Comparison of ENCODE assay signal across 27 cellular contexts in genomic region chr11:44539971-44540370, GRCh38. TPM values are rescaled to one million over a fixed set of nuclear protein-coding genes. Genes with fewer than 3 reads are reported as not detected.
DNase-seq lines count a peak whose midpoint lies in the region; ATAC-seq, FAIRE-seq and TF ChIP-seq lines count a peak whose summit lies in the region.
"Had no signal": no experiment of that assay in that cellular context is flagged by ENCODE, and none has a peak within 500 bp of the region (broad histone marks: within the 10 kb centered on the region; RNA-seq: fewer than 3 reads in every experiment).

No MANE protein-coding gene starts in this region.

- CTCF ChIA-PET in K562 (lab: Yijun Ruan, JAX; ENCODE audit: low intra/inter-chr PET ratio) = interaction anchor here (1.0 to 1.5 kb wide), 2 partner anchors 17 to 446 kb away, joined by 3 to 8 read pairs; no protein-coding TSS in a partner anchor
- CTCF ChIA-PET in CD8-positive, alpha-beta T cell (lab: Charles Lee) = interaction anchor here (0.9 to 2.1 kb wide), 6 partner anchors 12 to 445 kb away, joined by 3 to 14 read pairs (median 4); partner anchors contain the start of gene EXT2

- no peaks in the 10 kb centered on the region for H3K36me3 ChIP-seq in K562 (ENCODE audit: control insufficient read depth, insufficient read depth, low read length)
- H3K36me3 ChIP-seq in CD8-positive, alpha-beta T cell (ENCODE audit: insufficient read depth, low read length) = no peaks in the 10 kb centered on the region
- H3K36me3 ChIP-seq: lower lobe of right lung, MG63, right lobe of liver, thyroid gland had no signal

- TF ChIP-seq EP300 in K562 (IDR thresholded peaks at IDR 0.05; ENCODE audit: low read length) = no peak

- 30% methylated on average over 7 of the region's 7 CpGs for WGBS in K562 (ENCODE audit: insufficient coverage, low coverage, missing lambda C conversion rate)

- BruUV-seq in K562 (replicated peaks; lab: Mats Ljungman, UMichigan) = no TSS peak

- no peak overlapping the region for H3K4me2 ChIP-seq in K562 (ENCODE audit: insufficient read depth, low read length)

- no peaks in the 10 kb centered on the region for H3K4me1 Mint-ChIP-seq in activated T-helper 17 cell treated with anti-CD3 and anti-CD28 coated beads, Interleukin-2, amount 50 U/mL, for 72 hours
- no peaks in the 10 kb centered on the region for H3K4me1 Mint-ChIP-seq in CD8-positive, alpha-beta T cell (ENCODE audit: low read depth)

- no peak for ATAC-seq in K562
- ATAC-seq in activated T-helper 17 cell treated with anti-CD3 and anti-CD28 coated beads, Interleukin-2, amount 50 U/mL, for 72 hours (replicated peaks) = no peak
- ATAC-seq in GM19351 (IDR thresholded peaks at IDR 0.05; ENCODE audit: unreplicated experiment) = no peak
- no peak for ATAC-seq in GM19324 (IDR thresholded peaks at IDR 0.05; ENCODE audit: low FRiP score, unreplicated experiment)
- no peak for ATAC-seq in CD8-positive, alpha-beta T cell
- ATAC-seq: body of pancreas, lower lobe of right lung, mucosa of descending colon, Panc1, right lobe of liver had no signal

- peak overlapping the region in 1 of 2 experiments; percentile 6; a peak in 1 of 4 replicates for H3K9ac ChIP-seq in K562 (ENCODE audit: insufficient read depth in 1 of 2, low read depth in 2 of 2, low read length in 2 of 2)

- no peak overlapping the region for H3K27ac ChIP-seq in K562 (ENCODE audit: extremely low read depth, low read depth, low read length)
- H3K27ac ChIP-seq in CD8-positive, alpha-beta T cell (ENCODE audit: low read depth, low read length) = no peak overlapping the region
- H3K27ac ChIP-seq: body of pancreas, dorsolateral prefrontal cortex, lower lobe of right lung, right lobe of liver, thyroid gland had no signal

- H3K4me1 ChIP-seq in K562 (replicated peaks in 1 of 2; ENCODE audit: control insufficient read depth in 2 of 2, insufficient read depth in 2 of 2, low read length in 2 of 2) = peaks cover 16 to 28% of the 10 kb centered on the region in 2 experiments
- no peaks in the 10 kb centered on the region for H3K4me1 ChIP-seq in CD8-positive, alpha-beta T cell (ENCODE audit: insufficient read depth, low read length)
- H3K4me1 ChIP-seq: body of pancreas, right lobe of liver had no signal

- TF ChIP-seq RAD21 in K562 (CRISPR knock-in tag; conservative IDR thresholded peaks at IDR 0.05 in 1 of 2, IDR thresholded peaks at IDR 0.05 in 1 of 2) = no peak

- intact Hi-C loops in K562 (cut with micrococcal nuclease) = loop anchor here (2.0 to 5.0 kb wide), 2 partner anchors 407 to 428 kb away; no protein-coding TSS in a partner anchor
- intact Hi-C loops in CD8-positive, alpha-beta T cell (cut with DNase I, micrococcal nuclease) = loop anchor here in 1 of 2 experiments (2.0 to 5.0 kb wide), 2 partner anchors 407 to 428 kb away; no protein-coding TSS in a partner anchor

- H3K9me3 Mint-ChIP-seq in activated T-helper 17 cell treated with anti-CD3 and anti-CD28 coated beads, Interleukin-2, amount 50 U/mL, for 72 hours = no peaks in the 10 kb centered on the region
- H3K9me3 Mint-ChIP-seq in CD8-positive, alpha-beta T cell = no peaks in the 10 kb centered on the region
- H3K9me3 Mint-ChIP-seq: nephron progenitor cell; stimulated activated naive CD8-positive, alpha-beta T cell treated with anti-CD3 and anti-CD28 coated beads, Interleukin-15, Interleukin-2, amounts not matched to agents 100 ng/mL and 50 ng/mL, for 24 hours had no signal

- no peak overlapping the region for H3K4me3 ChIP-seq in K562
- H3K4me3 ChIP-seq in CD8-positive, alpha-beta T cell (ENCODE audit: low read depth, low read length) = no peak overlapping the region
- H3K4me3 ChIP-seq: body of pancreas, dorsolateral prefrontal cortex, lower lobe of right lung, MG63, mucosa of descending colon, right lobe of liver, thyroid gland had no signal

- no peak for FAIRE-seq in K562 (lab: Jason Lieb, UNC)
- FAIRE-seq: endothelial cell of umbilical vein, kidney had no signal

- H3K79me2 ChIP-seq in K562 (ENCODE audit: control insufficient read depth, insufficient read depth, low read length) = no peaks in the 10 kb centered on the region

- DNase-seq in DMS79 (lab: John Stamatoyannopoulos, UW) = peak; percentile 73
- DNase-seq in NCI-H146 treated with DMSO at 0.1 percent for 48 hours (lab: John Stamatoyannopoulos, UW; ENCODE audit: unreplicated experiment) = peak; percentile 64
- peak; percentile 73 for DNase-seq in NCI-H2227 treated with DMSO at 0.1 percent for 48 hours (lab: John Stamatoyannopoulos, UW)
- no peak for DNase-seq in K562 (ENCODE audit: extremely low read depth in 1 of 4, low spot score in 3 of 4)
- no peak for DNase-seq in CD8-positive, alpha-beta T cell
- DNase-seq: activated CD4-positive, CD25-positive, alpha-beta regulatory T cell treated with anti-CD3 and anti-CD28 coated beads, Interleukin-2, amount 50 U/mL, for 72 hours; activated gamma-delta T cell; body of pancreas; cerebellar nuclear complex; dorsolateral prefrontal cortex; kidney; lower lobe of right lung; MG63; mucosa of descending colon; NCI-H2171; nephron progenitor cell; NK-92 treated with Interleukin-12 subunit alpha and Interleukin-12 subunit beta, amount 100 ng/mL, for 24 hours; posterior cingulate gyrus; right lobe of liver; SIG-M5; thyroid gland had no signal

- no peaks in the 10 kb centered on the region for H3K27me3 ChIP-seq in K562 (ENCODE audit: control insufficient read depth in 2 of 2, insufficient read depth in 2 of 2, low read length in 2 of 2)
- H3K27me3 ChIP-seq in CD8-positive, alpha-beta T cell (ENCODE audit: insufficient read depth, low read length) = no peaks in the 10 kb centered on the region
- H3K27me3 ChIP-seq: body of pancreas, MG63, right lobe of liver, thyroid gland had no signal

- H3K27me3 Mint-ChIP-seq in activated T-helper 17 cell treated with anti-CD3 and anti-CD28 coated beads, Interleukin-2, amount 50 U/mL, for 72 hours = peaks cover 3% of the 10 kb centered on the region
- peaks cover 2% of the 10 kb centered on the region for H3K27me3 Mint-ChIP-seq in CD8-positive, alpha-beta T cell (ENCODE audit: low read depth)
- H3K27me3 Mint-ChIP-seq: stimulated activated naive CD8-positive, alpha-beta T cell treated with anti-CD3 and anti-CD28 coated beads, Interleukin-15, Interleukin-2, amounts not matched to agents 100 ng/mL and 50 ng/mL, for 24 hours had no signal

- TF ChIP-seq CTCF in K562 (IDR thresholded peaks at IDR 0.05 in 2 of 3, conservative IDR thresholded peaks at IDR 0.05 in 1 of 3; ENCODE audit: insufficient read depth in 2 of 3, low read depth in 1 of 3, low read length in 3 of 3) = no peak
- TF ChIP-seq CTCF in CD8-positive, alpha-beta T cell (IDR thresholded peaks at IDR 0.05) = no peak

- no peaks in the 10 kb centered on the region for H3K36me3 Mint-ChIP-seq in activated T-helper 17 cell treated with anti-CD3 and anti-CD28 coated beads, Interleukin-2, amount 50 U/mL, for 72 hours (ENCODE audit: low read depth)
- no peaks in the 10 kb centered on the region for H3K36me3 Mint-ChIP-seq in CD8-positive, alpha-beta T cell

- no peaks in the 10 kb centered on the region for H3K9me1 ChIP-seq in K562 (ENCODE audit: control insufficient read depth, insufficient read depth, low read length)

- no peak overlapping the region for H3K4me3 Mint-ChIP-seq in activated T-helper 17 cell treated with anti-CD3 and anti-CD28 coated beads, Interleukin-2, amount 50 U/mL, for 72 hours
- no peak overlapping the region for H3K4me3 Mint-ChIP-seq in CD8-positive, alpha-beta T cell
- H3K4me3 Mint-ChIP-seq: nephron progenitor cell; stimulated activated naive CD8-positive, alpha-beta T cell treated with anti-CD3 and anti-CD28 coated beads, Interleukin-15, Interleukin-2, amounts not matched to agents 100 ng/mL and 50 ng/mL, for 24 hours had no signal

- POLR2A ChIA-PET in K562 (lab: Yijun Ruan, JAX) = interaction anchor here (0.7 to 1.0 kb wide), 2 partner anchors 16 kb away, joined by 3 to 4 read pairs; no protein-coding TSS in a partner anchor
- POLR2A ChIA-PET in CD8-positive, alpha-beta T cell (lab: Charles Lee) = no interaction called here

- in situ Hi-C loops in K562 (cut with MboI) = loop anchor here (5.0 to 10.0 kb wide), 2 partner anchors 253 to 405 kb away; no protein-coding TSS in a partner anchor

- no peak for TF ChIP-seq POLR2A in K562 (conservative IDR thresholded peaks at IDR 0.05)

- H3K27ac Mint-ChIP-seq in activated T-helper 17 cell treated with anti-CD3 and anti-CD28 coated beads, Interleukin-2, amount 50 U/mL, for 72 hours = no peak overlapping the region
- no peak overlapping the region for H3K27ac Mint-ChIP-seq in CD8-positive, alpha-beta T cell
- H3K27ac Mint-ChIP-seq: nephron progenitor cell; stimulated activated naive CD8-positive, alpha-beta T cell treated with anti-CD3 and anti-CD28 coated beads, Interleukin-15, Interleukin-2, amounts not matched to agents 100 ng/mL and 50 ng/mL, for 24 hours had no signal

- no peaks in the 10 kb centered on the region for H3K9me3 ChIP-seq in K562 (replicated peaks; ENCODE audit: control insufficient read depth, insufficient read depth, low read depth, low read length)
- H3K9me3 ChIP-seq in CD8-positive, alpha-beta T cell (ENCODE audit: low read length) = no peaks in the 10 kb centered on the region
- H3K9me3 ChIP-seq: body of pancreas, lower lobe of right lung, MG63, mucosa of descending colon, right lobe of liver, thyroid gland had no signal

- H4K20me1 ChIP-seq in K562 (replicated peaks; ENCODE audit: control insufficient read depth, insufficient read depth, low read length) = no peaks in the 10 kb centered on the region

- peak overlapping the region; percentile 7; the same call in 1 of the 2 replicates for H2AFZ ChIP-seq in K562 (ENCODE audit: low read depth, low read length)

RNA-seq across cellular contexts. Expression of gene CD82, which starts 25.5 kb away (rescaled TPM):
- 3.5 and 6.3 TPM in 2 replicates for total RNA-seq in K562 (2011; cell fraction: chromatin; rRNA removed; ENCODE audit: low replicate concordance)
- total RNA-seq in K562 (2011; cell fraction: nucleolus; rRNA removed) = 5.3 and 8.8 TPM in 2 replicates
- 4.4 and 6.4 TPM in 2 replicates for total RNA-seq in K562 (2011; cell fraction: nucleoplasm; rRNA removed)
- total RNA-seq in K562 (2014; rRNA removed) = 3.9 and 4.7 TPM in 2 replicates
- total RNA-seq in K562 (2014; rRNA removed; fragmentation: Illumina TruSeq; extraction: Trizol) = 1.3 and 2.0 TPM in 2 replicates
- 4.4 and 4.5 TPM in 2 replicates for total RNA-seq in K562 (2015; rRNA removed; fragmentation: Illumina TruSeq; extraction: Trizol)
- 8.2 and 9.4 TPM in 2 replicates for total RNA-seq in K562 (2021)
- 2.8 and 5.9 TPM in 2 replicates for polyA plus RNA-seq in K562 (2011; rRNA removed)
- 5.3 and 7.6 TPM in 2 replicates for polyA plus RNA-seq in K562 (2011; cell fraction: cytosol; rRNA removed)
- 1.1 and 2.4 TPM in 2 replicates for polyA plus RNA-seq in K562 (2011; cell fraction: nucleus; rRNA removed)
- 9.2 and 23.4 TPM in 2 replicates for polyA plus RNA-seq in K562 (2012)
- 3.0 and 3.7 TPM in 2 replicates for polyA plus RNA-seq in K562 (2014; fragmentation: Illumina TruSeq; extraction: Trizol)
- under 1 TPM; 0.27 to 0.30 TPM for polyA plus RNA-seq in K562 (2014; fragmentation: Nextera tagmentation; extraction: Ambion mirVana)
- 4.6 and 5.8 TPM in 2 replicates for polyA plus RNA-seq in K562 (2014; rRNA removed)
- 1.8 and 3.5 TPM in 2 replicates for polyA minus RNA-seq in K562 (2011; rRNA and poly(A)+ RNA removed)
- polyA minus RNA-seq in K562 (2011; cell fraction: cytosol; rRNA and poly(A)+ RNA removed) = 2.4 and 4.0 TPM in 2 replicates
- 2.3 and 3.4 TPM in 2 replicates for polyA minus RNA-seq in K562 (2011; cell fraction: nucleus; rRNA and poly(A)+ RNA removed)
- 100 to 1,000 TPM; 147 to 620 TPM for total RNA-seq in activated T-helper 17 cell treated with anti-CD3 and anti-CD28 coated beads, Interleukin-2, amount 50 U/mL, for 72 hours
- 10 to 100 TPM; 28.1 to 32.4 TPM for total RNA-seq in CD8-positive, alpha-beta T cell

Comparison
In these comparisons a context has a peak if more than half of its experiments do, and no peak if none do; other contexts are left out.
1. DNase-seq: peak in DMS79 (single experiment), NCI-H146 treated with DMSO at 0.1 percent for 48 hours (single experiment) and NCI-H2227 treated with DMSO at 0.1 percent for 48 hours (single experiment); none in K562 (0 of 4) and CD8-positive, alpha-beta T cell (0 of 7).
2. RNA of gene CD82, which starts 25.5 kb away (total RNA-seq): 147 to 620 TPM in activated T-helper 17 cell treated with anti-CD3 and anti-CD28 coated beads, Interleukin-2, amount 50 U/mL, for 72 hours; 28.1 to 32.4 TPM in CD8-positive, alpha-beta T cell and 1.3 to 9.4 TPM in K562; every median in the first group is over 4 times any median in the second.